ENCODE assay signal across 17 cellular contexts in the genomic region with DNA sequence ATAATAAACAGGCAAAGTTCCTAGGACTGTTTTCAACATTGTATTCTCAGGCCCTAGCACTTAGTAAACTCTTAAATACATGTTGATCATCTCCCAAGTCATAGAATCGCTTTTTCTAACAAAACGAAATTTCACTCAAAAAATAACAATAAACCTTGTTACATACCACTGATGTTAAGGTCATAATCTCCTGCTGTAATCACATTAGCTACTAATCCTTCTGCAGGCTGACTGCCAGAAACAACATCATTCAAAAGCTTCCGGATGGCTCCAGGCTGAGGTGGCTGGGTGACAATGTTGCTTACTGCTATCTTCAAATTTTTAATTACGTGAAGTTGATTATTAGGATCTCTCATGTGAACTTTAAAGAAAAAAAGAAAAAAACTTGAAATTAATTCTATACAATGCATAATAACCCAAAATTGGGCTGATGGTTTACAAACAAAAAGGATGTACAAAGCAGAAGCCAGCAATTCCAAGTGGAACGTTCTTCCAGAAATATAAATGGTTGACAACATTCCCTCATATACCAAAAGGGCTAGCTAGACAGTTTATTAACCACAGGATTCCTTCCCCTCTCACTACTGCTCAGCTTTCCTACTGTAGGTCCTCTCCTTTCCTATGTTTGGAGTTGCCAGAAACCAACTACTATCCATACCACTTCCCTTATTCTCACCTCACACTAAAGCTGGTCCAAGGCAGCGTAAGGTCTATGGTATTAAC. TPM values are rescaled to one million over a fixed set of nuclear protein-coding genes. Genes with fewer than 3 reads are reported as not detected.
DNase-seq lines count a peak whose midpoint lies in the region; ATAC-seq and TF ChIP-seq lines count a peak whose summit lies in the region.
"Had no signal": no experiment of that assay in that cellular context is flagged by ENCODE, and none has a peak within 500 bp of the region (broad histone marks: within the 10 kb centered on the region; RNA-seq: fewer than 3 reads in every experiment).

No MANE protein-coding gene starts in this region.

- no peaks in the 10 kb centered on the region for H3K9me3 ChIP-seq in transverse colon
- H3K9me3 ChIP-seq: psoas muscle had no signal

- ATAC-seq in GM21529 (IDR thresholded peaks at IDR 0.05; ENCODE audit: unreplicated experiment) (no peak), GM19395 (IDR thresholded peaks at IDR 0.05; ENCODE audit: unreplicated experiment) (no peak)
- ATAC-seq: psoas muscle had no signal

- TF ChIP-seq CTCF in LNCaP clone FGC (IDR thresholded peaks at IDR 0.05; ENCODE audit: control insufficient read depth, extremely low read depth, insufficient read depth), result no peak
- no peak for TF ChIP-seq CTCF in mesothelial cell of epicardium (IDR thresholded peaks at IDR 0.05; ENCODE audit: unreplicated experiment)
- TF ChIP-seq CTCF in transverse colon (IDR thresholded peaks at IDR 0.05), result no peak

- no peak overlapping the region for H3K27ac ChIP-seq in transverse colon
- H3K27ac ChIP-seq: KMS-11, psoas muscle had no signal

- H3K27me3 ChIP-seq in transverse colon, result no peaks in the 10 kb centered on the region

- H3K4me1 Mint-ChIP-seq in mesothelial cell of epicardium, result peaks cover 14% of the 10 kb centered on the region

- peaks cover 10% of the 10 kb centered on the region for H3K36me3 Mint-ChIP-seq in mesothelial cell of epicardium

- H3K27ac Mint-ChIP-seq in mesothelial cell of epicardium, result peak overlapping the region; percentile 83
- H3K27ac Mint-ChIP-seq: activated naive CD8-positive, alpha-beta T cell treated with anti-CD3 and anti-CD28 coated beads for 36 hours had no signal

- H3K27me3 Mint-ChIP-seq in mesothelial cell of epicardium (ENCODE audit: low read depth), result no peaks in the 10 kb centered on the region
- H3K27me3 Mint-ChIP-seq: activated naive CD8-positive, alpha-beta T cell treated with anti-CD3 and anti-CD28 coated beads for 36 hours had no signal

- no peaks in the 10 kb centered on the region for H3K9me3 Mint-ChIP-seq in mesothelial cell of epicardium
- H3K9me3 Mint-ChIP-seq: activated naive CD8-positive, alpha-beta T cell treated with anti-CD3 and anti-CD28 coated beads for 36 hours had no signal

- peaks cover 0 to 7% (median 0%) of the 10 kb centered on the region in 4 donors for H3K4me1 ChIP-seq in transverse colon
- H3K4me1 ChIP-seq: psoas muscle had no signal

- 84 to 87% methylated on average over 6 of the region's 6 CpGs for WGBS in transverse colon (ENCODE audit: low coverage in 1 of 2), 2 donors

- H3K4me3 ChIP-seq in LNCaP clone FGC (ENCODE audit: low read depth, low read length) (no peak overlapping the region), transverse colon (peak overlapping the region in 1 of 4 donors; percentile 1)
- H3K4me3 ChIP-seq: psoas muscle had no signal

- H3K4me3 Mint-ChIP-seq in mesothelial cell of epicardium, result no peak overlapping the region
- H3K4me3 Mint-ChIP-seq: activated naive CD8-positive, alpha-beta T cell treated with anti-CD3 and anti-CD28 coated beads for 36 hours had no signal

- TF ChIP-seq EP300 in transverse colon (IDR thresholded peaks at IDR 0.05; ENCODE audit: low read depth), result no peak

- peaks cover 0 to 38% (median 14%) of the 10 kb centered on the region in 4 donors for H3K36me3 ChIP-seq in transverse colon

- in situ Hi-C loops in transverse colon (cut with MboI; ENCODE audit: low pct_ligation_motif_present in 1 of 4, low pct_unique_long_range_greater_than_20kb in 1 of 4, low sequenced_read_pairs in 3 of 4), result loop anchor here in 1 of 4 donors (25.0 kb wide), 1 partner anchor 156 kb away; the partner anchor contains the start of gene RNF138

- DNase-seq in COLO829 (ENCODE audit: low spot score), result peak; percentile 7
- DNase-seq in LNCaP clone FGC (ENCODE audit: low read depth), result peak; percentile 54
- peak; percentile 17 for DNase-seq in cerebellum (ENCODE audit: low spot score)
- DNase-seq in mesothelial cell of epicardium (ENCODE audit: low spot score in 2 of 2, unreplicated experiment in 2 of 2), result no peak
- DNase-seq in NCI-H1436 (lab: John Stamatoyannopoulos, UW), result no peak
- no peak for DNase-seq in transverse colon
- DNase-seq: activated CD8-positive, alpha-beta memory T cell treated with anti-CD3 and anti-CD28 coated beads, Interleukin-2, amount 50 U/mL, for 4 hours; activated naive CD8-positive, alpha-beta T cell treated with anti-CD3 and anti-CD28 coated beads for 36 hours; midbrain; NCI-H2029; NCI-H69; psoas muscle; Right ventricle myocardium superior; trophoblast cell had no signal

- intact Hi-C loops in transverse colon (cut with DNase I; ENCODE audit: low total_unique reads), result no loop called here

- TF ChIP-seq POLR2A in transverse colon (IDR thresholded peaks at IDR 0.05), result no peak

RNA-seq across cellular contexts. Expression of gene TRAPPC8, which starts 11.6 kb away (rescaled TPM):
- 81.3 TPM for total RNA-seq in cerebellum
- 34.9 to 39.8 TPM (median 35.6 TPM) in 3 replicates for total RNA-seq in mesothelial cell of epicardium
- total RNA-seq in transverse colon, result 10 to 100 TPM; 51.5 to 69.9 (median 55.0) TPM

Comparison
In these comparisons a context has a peak if more than half of its experiments do, and no peak if none do; other contexts are left out.
1. DNase-seq: peak in COLO829 (single experiment), LNCaP clone FGC (single experiment) and cerebellum (single experiment); none in mesothelial cell of epicardium (0 of 2), NCI-H1436 (single experiment) and transverse colon (single experiment).